In genomic region chr3:140941434-140942220, GRCh38 we compare ENCODE assay signal across 1 cellular context.
A peak's percentile ranks its signal among the peaks of the same experiment; 100 is the strongest.
TF ChIP-seq lines count a peak whose summit lies in the region.

Gene SLC25A36 (plus strand): TSS chr3:140941836. CDS start chr3:140942055, 219 bp downstream.

TF ChIP-seq in HepG2, 621 proteins besides CTCF, POLR2A, EP300 and RAD21 (continued from another document and continues in another):
- TF ChIP-seq ZNF569 (CRISPR knock-in tag; IDR thresholded peaks at IDR 0.05; ENCODE audit: borderline replicate concordance) (no peak), ZNF280B (CRISPR knock-in tag; IDR thresholded peaks at IDR 0.05; ENCODE audit: borderline replicate concordance) (peak; percentile 92), ARHGAP35 (CRISPR knock-in tag; IDR thresholded peaks at IDR 0.05; ENCODE audit: borderline replicate concordance) (peak; percentile 94; the same call in 1 of the 2 replicates), TCF12 (IDR thresholded peaks at IDR 0.05) (no peak), TCF12 (CRISPR knock-in tag; IDR thresholded peaks at IDR 0.05) (0 out of 2 replicates have a peak, but pooled peaks have one; percentile 11), HMG20A (CRISPR knock-in tag; IDR thresholded peaks at IDR 0.05; ENCODE audit: borderline replicate concordance) (peak; percentile 86; the same call in 1 of the 2 replicates), JUN (CRISPR knock-in tag; IDR thresholded peaks at IDR 0.05) (peak; percentile 82), GTF2F1 (IDR thresholded peaks at IDR 0.05; ENCODE audit: low read length) (peak; percentile 73; the same call in 1 of the 2 replicates), ZNF354B (CRISPR knock-in tag; IDR thresholded peaks at IDR 0.05) (no peak; the same call in 1 of the 2 replicates), ZNF124 (CRISPR knock-in tag; IDR thresholded peaks at IDR 0.05) (0 out of 2 replicates have a peak, but pooled peaks have one; percentile 15), ATF1 (CRISPR knock-in tag; IDR thresholded peaks at IDR 0.05) (peak; percentile 96), ZNF263 (CRISPR knock-in tag; IDR thresholded peaks at IDR 0.05) (0 out of 2 replicates have a peak, but pooled peaks have one; percentile 13), ZSCAN12 (CRISPR knock-in tag; IDR thresholded peaks at IDR 0.05) (peak; percentile 37; the same call in 1 of the 2 replicates), FIP1L1 (IDR thresholded peaks at IDR 0.05; ENCODE audit: borderline replicate concordance, insufficient read depth, low read depth, low read length) (0 out of 2 replicates have a peak, but pooled peaks have one; percentile 41), THYN1 (CRISPR knock-in tag; IDR thresholded peaks at IDR 0.05; ENCODE audit: borderline replicate concordance, low read depth) (no peak), REPIN1 (CRISPR knock-in tag; IDR thresholded peaks at IDR 0.05; ENCODE audit: borderline replicate concordance, low read depth) (peak; percentile 87), ZBTB4 (CRISPR knock-in tag; IDR thresholded peaks at IDR 0.05; ENCODE audit: borderline replicate concordance) (peak; percentile 68; the same call in 1 of the 2 replicates), ZNF629 (CRISPR knock-in tag; conservative IDR thresholded peaks at IDR 0.05) (no peak; the same call in 1 of the 2 replicates), ZNF362 (CRISPR knock-in tag; IDR thresholded peaks at IDR 0.05; ENCODE audit: borderline replicate concordance) (peak; percentile 64; the same call in 1 of the 2 replicates), ZNF879 (CRISPR knock-in tag; IDR thresholded peaks at IDR 0.05) (peak; percentile 92; the same call in 1 of the 2 replicates), ZNF205 (CRISPR knock-in tag; IDR thresholded peaks at IDR 0.05) (peak; percentile 68), SMAD3 (CRISPR knock-in tag; IDR thresholded peaks at IDR 0.05) (peak; percentile 61), ONECUT2 (CRISPR knock-in tag; IDR thresholded peaks at IDR 0.05) (peak; percentile 52), NFRKB (IDR thresholded peaks at IDR 0.05) (no peak), LRRFIP1 (CRISPR knock-in tag; conservative IDR thresholded peaks at IDR 0.05) (no peak), ZNF768 (CRISPR knock-in tag; IDR thresholded peaks at IDR 0.05) (peak; percentile 79), FUBP1 (CRISPR knock-in tag; IDR thresholded peaks at IDR 0.05; ENCODE audit: borderline replicate concordance) (no peak), U2AF2 (IDR thresholded peaks at IDR 0.05; ENCODE audit: low read depth, low read length) (no peak), MBD4 (IDR thresholded peaks at IDR 0.05; ENCODE audit: borderline replicate concordance, low read length) (no peak), AGO2 (optimal IDR thresholded peaks at IDR 0.05; ENCODE audit: low read depth, low read length) (peak; percentile 62), ZNF703 (CRISPR knock-in tag; IDR thresholded peaks at IDR 0.05; ENCODE audit: borderline replicate concordance) (peak; percentile 71; the same call in 1 of the 2 replicates), NONO (IDR thresholded peaks at IDR 0.05) (no peak), NONO (CRISPR knock-in tag; conservative IDR thresholded peaks at IDR 0.05) (peak; percentile 96), ZNF687 (CRISPR knock-in tag; IDR thresholded peaks at IDR 0.05) (peak; percentile 98), LBX2 (CRISPR knock-in tag; IDR thresholded peaks at IDR 0.05; ENCODE audit: borderline replicate concordance) (peak; percentile 81; the same call in 1 of the 2 replicates), MLX (CRISPR knock-in tag; IDR thresholded peaks at IDR 0.05) (peak; percentile 99)
